In the genomic region with DNA sequence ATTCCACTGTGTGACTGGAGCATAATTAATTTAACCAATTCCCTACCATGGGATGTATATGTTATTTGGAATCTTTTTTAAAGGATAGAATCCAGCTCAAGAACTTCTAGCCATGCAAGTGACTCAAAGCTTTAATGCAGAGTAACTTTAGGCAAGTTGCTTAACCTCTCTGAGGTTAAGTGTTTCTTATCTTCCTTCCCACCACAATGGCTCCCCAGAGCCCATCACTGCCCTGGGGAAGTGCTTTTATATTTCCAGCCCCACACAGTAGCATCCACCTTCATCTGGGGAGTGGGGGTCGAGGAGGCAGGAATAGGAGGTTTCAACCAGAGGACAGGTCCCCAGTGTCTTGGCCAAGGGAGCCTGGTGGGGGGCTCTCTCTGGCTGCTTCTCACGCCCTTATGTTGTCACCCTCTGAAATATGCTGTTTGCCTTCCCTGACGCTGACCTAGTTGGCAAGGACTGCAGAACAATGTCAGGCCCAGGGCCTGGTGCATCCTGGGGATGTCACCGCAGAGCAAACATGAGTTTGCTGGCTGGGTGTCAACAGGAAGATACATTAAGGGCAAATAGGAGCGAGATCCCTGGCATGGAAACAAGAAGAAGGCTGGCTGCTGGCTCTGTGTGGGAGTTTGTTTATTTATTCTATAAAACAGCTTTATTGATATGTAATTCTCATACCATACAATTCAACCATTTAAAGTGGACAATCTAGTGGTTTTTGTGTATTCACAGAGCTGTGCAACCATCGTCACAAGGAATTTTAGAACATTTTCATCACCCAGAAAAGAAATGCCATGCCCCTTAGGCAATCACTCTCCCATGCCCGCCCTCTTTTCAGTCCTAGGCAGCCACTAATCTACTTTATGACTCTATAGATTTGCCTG, we compare ENCODE assay signal across 8 cellular contexts. TPM values are rescaled to one million over a fixed set of nuclear protein-coding genes. Genes with fewer than 3 reads are reported as not detected.
DNase-seq lines count a peak whose midpoint lies in the region; ATAC-seq, FAIRE-seq and TF ChIP-seq lines count a peak whose summit lies in the region.
"Had no signal": no experiment of that assay in that cellular context is flagged by ENCODE, and none has a peak within 500 bp of the region (broad histone marks: within the 10 kb centered on the region; RNA-seq: fewer than 3 reads in every experiment).

No MANE protein-coding gene starts in this region.

- no peak overlapping the region for H3K4me3 ChIP-seq in body of pancreas
- H3K4me3 ChIP-seq in kidney (ENCODE audit: low read length in 2 of 2) = no peak overlapping the region

- no peaks in the 10 kb centered on the region for H3K36me3 Mint-ChIP-seq in type B pancreatic cell

- peaks cover 29% of the 10 kb centered on the region for H3K4me1 ChIP-seq in body of pancreas
- H3K4me1 ChIP-seq in kidney (ENCODE audit: control insufficient read depth in 1 of 2, insufficient read depth in 1 of 2, low read depth in 1 of 2, low read length in 2 of 2) = peaks cover 0 to 14% of the 10 kb centered on the region in 2 donors

- H3K27ac ChIP-seq in body of pancreas = peak overlapping the region; percentile 60 to 82 (median 66)
- peak overlapping the region in 1 of 2 donors; percentile 61 for H3K27ac ChIP-seq in kidney (ENCODE audit: low read depth in 2 of 2, low read length in 2 of 2)

- no peak overlapping the region for H3K4me3 Mint-ChIP-seq in type B pancreatic cell

- no peak for TF ChIP-seq CTCF in body of pancreas (IDR thresholded peaks at IDR 0.05)
- TF ChIP-seq CTCF in kidney (IDR thresholded peaks at IDR 0.05; ENCODE audit: borderline replicate concordance, extremely low read depth, insufficient read depth) = no peak
- no peak for TF ChIP-seq CTCF in type B pancreatic cell (conservative IDR thresholded peaks at IDR 0.05)

- no peaks in the 10 kb centered on the region for H3K27me3 ChIP-seq in body of pancreas

- 41 to 43% methylated on average over 7 of the region's 7 CpGs for WGBS in body of pancreas, 2 donors

- no peaks in the 10 kb centered on the region for H3K36me3 ChIP-seq in body of pancreas (replicated peaks in 1 of 2; ENCODE audit: insufficient read depth in 1 of 2, low read depth in 2 of 2)
- H3K36me3 ChIP-seq in kidney (ENCODE audit: control insufficient read depth in 1 of 2, insufficient read depth in 2 of 2, low read length in 2 of 2) = no peaks in the 10 kb centered on the region

- TF ChIP-seq POLR2A in body of pancreas (IDR thresholded peaks at IDR 0.05) (no peak), erythroblast (IDR thresholded peaks at IDR 0.05; ENCODE audit: low read length) (no peak)

- peak overlapping the region; percentile 59 for H3K27ac Mint-ChIP-seq in type B pancreatic cell

- peak; percentile 66 for ATAC-seq in body of pancreas
- ATAC-seq in HG02885 (IDR thresholded peaks at IDR 0.05; ENCODE audit: poor library complexity, unreplicated experiment) = no peak
- ATAC-seq: HCT116 had no signal

- peaks cover 20% of the 10 kb centered on the region for H3K4me1 Mint-ChIP-seq in type B pancreatic cell (ENCODE audit: unreplicated experiment)

- peak; percentile 47 for DNase-seq in NCI-H1092 treated with DMSO at 0.1 percent for 48 hours (lab: John Stamatoyannopoulos, UW)
- peak; percentile 46 to 87 (median 74) for DNase-seq in body of pancreas
- DNase-seq in kidney = peak; percentile 85
- DNase-seq in type B pancreatic cell (ENCODE audit: extremely low spot score, unreplicated experiment) = no peak
- DNase-seq in erythroblast (lab: John Stamatoyannopoulos, UW) = no peak
- no peak for DNase-seq in activated gamma-delta T cell (lab: John Stamatoyannopoulos, UW)

- H3K27me3 Mint-ChIP-seq in type B pancreatic cell = peaks cover 15% of the 10 kb centered on the region

- intact Hi-C loops in body of pancreas (cut with DNase I) = loop anchor here (5.0 kb wide), 1 partner anchor 75 kb away; no protein-coding TSS in a partner anchor
- intact Hi-C loops in kidney (cut with DNase I) = no loop called here

- H3K9me3 Mint-ChIP-seq in type B pancreatic cell = no peaks in the 10 kb centered on the region

- no peak for FAIRE-seq in kidney (lab: Jason Lieb, UNC)

- H3K9me3 ChIP-seq in body of pancreas (no peaks in the 10 kb centered on the region), kidney (ENCODE audit: control insufficient read depth in 1 of 2, low read length in 2 of 2) (no peaks in the 10 kb centered on the region)

- no peak overlapping the region for H3K9ac ChIP-seq in kidney (ENCODE audit: low read length in 2 of 2)

RNA-seq across cellular contexts. Expression of gene WSB1, which starts 46.6 kb away (rescaled TPM):
- 100 to 1,000 TPM; 106 to 147 TPM for total RNA-seq in body of pancreas
- total RNA-seq in kidney = 195 TPM
- polyA plus RNA-seq in kidney (ENCODE audit: insufficient read depth, low read depth, low replicate concordance) = 59.8 TPM
- 259 and 270 TPM in 2 replicates for total RNA-seq in type B pancreatic cell (ENCODE audit: low replicate concordance)

Comparison
In these comparisons a context has a peak if more than half of its experiments do, and no peak if none do; other contexts are left out.
1. DNase-seq: peak in NCI-H1092 treated with DMSO at 0.1 percent for 48 hours (single experiment), body of pancreas (4 of 4) and kidney (single experiment); none in type B pancreatic cell (single experiment), erythroblast (0 of 2) and activated gamma-delta T cell (single experiment).